Comparison of ENCODE assay signal across 1 cellular context in the genomic region with DNA sequence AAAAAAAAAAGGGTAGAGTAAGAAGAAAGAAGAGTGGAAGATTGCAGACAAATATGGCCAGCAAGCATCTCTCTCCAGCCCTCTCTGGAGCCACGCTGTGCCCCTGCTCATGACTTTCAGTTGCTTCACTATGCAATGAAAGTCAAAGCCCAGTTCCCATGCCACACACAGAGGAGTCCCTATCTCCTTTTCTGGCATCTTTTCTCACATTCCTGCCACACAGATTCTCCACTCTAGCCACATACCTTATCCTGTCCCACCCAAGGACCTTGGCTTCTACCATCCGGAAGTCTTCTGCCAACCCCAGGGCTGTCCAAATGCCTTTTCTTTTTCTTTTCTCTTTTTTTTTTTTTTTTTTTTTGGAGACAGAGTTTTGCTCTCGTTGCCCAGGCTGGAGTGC.
TF ChIP-seq lines count a peak whose summit lies in the region.

No MANE protein-coding gene starts in this region.

TF ChIP-seq in IMR-90, 13 proteins besides CTCF, POLR2A, EP300 and RAD21:
- no peak for TF ChIP-seq CEBPB (IDR thresholded peaks at IDR 0.05; ENCODE audit: low read depth, low read length)
- TF ChIP-seq MAZ (IDR thresholded peaks at IDR 0.05; ENCODE audit: borderline replicate concordance, low read depth, low read length) = no peak
- no peak for TF ChIP-seq RCOR1 (IDR thresholded peaks at IDR 0.05; ENCODE audit: insufficient replicate concordance, low read length)
- no peak for TF ChIP-seq NFE2L2 (IDR thresholded peaks at IDR 0.05; ENCODE audit: low read depth, low read length)
- TF ChIP-seq FOS (IDR thresholded peaks at IDR 0.05; ENCODE audit: low read depth, low read length) = no peak
- no peak for TF ChIP-seq SMC3 (IDR thresholded peaks at IDR 0.05; ENCODE audit: low read depth, low read length)
- TF ChIP-seq MAFK (IDR thresholded peaks at IDR 0.05; ENCODE audit: low read depth, low read length) = no peak
- TF ChIP-seq, protein P1, sequence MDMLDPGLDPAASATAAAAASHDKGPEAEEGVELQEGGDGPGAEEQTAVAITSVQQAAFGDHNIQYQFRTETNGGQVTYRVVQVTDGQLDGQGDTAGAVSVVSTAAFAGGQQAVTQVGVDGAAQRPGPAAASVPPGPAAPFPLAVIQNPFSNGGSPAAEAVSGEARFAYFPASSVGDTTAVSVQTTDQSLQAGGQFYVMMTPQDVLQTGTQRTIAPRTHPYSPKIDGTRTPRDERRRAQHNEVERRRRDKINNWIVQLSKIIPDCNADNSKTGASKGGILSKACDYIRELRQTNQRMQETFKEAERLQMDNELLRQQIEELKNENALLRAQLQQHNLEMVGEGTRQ (IDR thresholded peaks at IDR 0.05; ENCODE audit: low read depth, low read length) = no peak
- TF ChIP-seq, protein P2, sequence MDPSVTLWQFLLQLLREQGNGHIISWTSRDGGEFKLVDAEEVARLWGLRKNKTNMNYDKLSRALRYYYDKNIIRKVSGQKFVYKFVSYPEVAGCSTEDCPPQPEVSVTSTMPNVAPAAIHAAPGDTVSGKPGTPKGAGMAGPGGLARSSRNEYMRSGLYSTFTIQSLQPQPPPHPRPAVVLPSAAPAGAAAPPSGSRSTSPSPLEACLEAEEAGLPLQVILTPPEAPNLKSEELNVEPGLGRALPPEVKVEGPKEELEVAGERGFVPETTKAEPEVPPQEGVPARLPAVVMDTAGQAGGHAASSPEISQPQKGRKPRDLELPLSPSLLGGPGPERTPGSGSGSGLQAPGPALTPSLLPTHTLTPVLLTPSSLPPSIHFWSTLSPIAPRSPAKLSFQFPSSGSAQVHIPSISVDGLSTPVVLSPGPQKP (IDR thresholded peaks at IDR 0.05; ENCODE audit: borderline replicate concordance, low read depth, low read length) = no peak
- no peak for TF ChIP-seq BHLHE40 (IDR thresholded peaks at IDR 0.05; ENCODE audit: low read depth, low read length)
- no peak for TF ChIP-seq CHD1 (IDR thresholded peaks at IDR 0.05; ENCODE audit: low read depth, low read length)
- no peak for TF ChIP-seq RFX5 (IDR thresholded peaks at IDR 0.05; ENCODE audit: low read depth, low read length)
- TF ChIP-seq MXI1 (IDR thresholded peaks at IDR 0.05; ENCODE audit: borderline replicate concordance, low read depth, low read length) = no peak
TF ChIP-seq in IMR-90: peak in this region for 0.
